ENCODE assay signal across 8 cellular contexts in genomic region chr15:30471366-30471749, GRCh38. TPM values are rescaled to one million over a fixed set of nuclear protein-coding genes. Genes with fewer than 3 reads are reported as not detected.
A peak's percentile ranks its signal among the peaks of the same experiment; 100 is the strongest.
DNase-seq lines count a peak whose midpoint lies in the region; ATAC-seq and TF ChIP-seq lines count a peak whose summit lies in the region.
"Not testable (repeated sequence)": the region's sequence is repeated elsewhere in the genome, so short reads cannot be mapped to it uniquely, and the experiment has no call there.

No MANE protein-coding gene starts in this region.

- not testable (repeated sequence) for H3K27me3 ChIP-seq in RWPE2 (ENCODE audit: insufficient read depth, poor library complexity, severe bottlenecking); body of pancreas; heart left ventricle; skeletal muscle satellite cell (ENCODE audit: control insufficient read depth, insufficient read depth, low read length)

- TF ChIP-seq CTCF in HFF-Myc (IDR thresholded peaks at IDR 0.05; ENCODE audit: low read depth, low read length, missing control alignments); RWPE2 (IDR thresholded peaks at IDR 0.05; ENCODE audit: poor library complexity, severe bottlenecking); body of pancreas (IDR thresholded peaks at IDR 0.05); heart left ventricle (IDR thresholded peaks at IDR 0.05): not testable (repeated sequence)

- ATAC-seq in GM18868 (IDR thresholded peaks at IDR 0.05; ENCODE audit: unreplicated experiment) (peak; percentile 4), RWPE2 (ENCODE audit: low read depth) (peak; percentile 50), heart left ventricle (peak in 2 of 4 donors; percentile 16 to 50)
- not testable (repeated sequence) for ATAC-seq in body of pancreas

- H3K4me2 ChIP-seq in skeletal muscle satellite cell (ENCODE audit: low read length) = not testable (repeated sequence)

- not testable (repeated sequence) for DNase-seq in HFF-Myc (ENCODE audit: extremely low read depth, low read depth); RWPE2 (ENCODE audit: low spot score); body of pancreas; heart left ventricle

- TF ChIP-seq POLR2A in body of pancreas (IDR thresholded peaks at IDR 0.05); heart left ventricle (IDR thresholded peaks at IDR 0.05): not testable (repeated sequence)

- intact Hi-C loops in body of pancreas (cut with DNase I); heart left ventricle (cut with DNase I): not testable (repeated sequence)

- not testable (repeated sequence) for H3K27ac ChIP-seq in RWPE2 (ENCODE audit: poor library complexity, severe bottlenecking); mesodermal cell (ENCODE audit: low read depth, low read length, severe bottlenecking); urinary bladder (ENCODE audit: low read depth)
- H3K27ac ChIP-seq in body of pancreas (peak overlapping the region; percentile 40 to 80 (median 76)), heart left ventricle (peak overlapping the region in 9 of 12 donors; percentile 46 to 82 (median 67))

- not testable (repeated sequence) for H3K36me3 ChIP-seq in RWPE2 (ENCODE audit: low read depth); body of pancreas (replicated peaks in 1 of 2; ENCODE audit: insufficient read depth in 1 of 2, low read depth in 2 of 2); heart left ventricle; mesodermal cell (ENCODE audit: control insufficient read depth, insufficient read depth, low read length); skeletal muscle satellite cell (ENCODE audit: insufficient read depth, low read length); urinary bladder (ENCODE audit: insufficient read depth)

- not testable (repeated sequence) for H3K4me1 ChIP-seq in RWPE2 (ENCODE audit: insufficient read depth, poor library complexity, severe bottlenecking); body of pancreas; heart left ventricle; mesodermal cell (ENCODE audit: control insufficient read depth, insufficient read depth, low read length, poor library complexity, severe bottlenecking); skeletal muscle satellite cell (ENCODE audit: control insufficient read depth, insufficient read depth, low read length); urinary bladder (ENCODE audit: insufficient read depth)

- no CpG with 5 or more reads among the region's 34 CpGs for WGBS in body of pancreas, 2 donors
- no CpG with 5 or more reads among the region's 34 CpGs for WGBS in heart left ventricle, 4 donors
- WGBS in mesodermal cell (ENCODE audit: insufficient coverage in 2 of 2), 2 experiments = no CpG with 5 or more reads among the region's 34 CpGs
- WGBS in urinary bladder = no CpG with 5 or more reads among the region's 34 CpGs

- not testable (repeated sequence) for H3K9me3 ChIP-seq in RWPE2 (ENCODE audit: severe bottlenecking); body of pancreas; heart left ventricle; mesodermal cell (ENCODE audit: control insufficient read depth, low read length); skeletal muscle satellite cell (replicated peaks; ENCODE audit: low read length)

- not testable (repeated sequence) for H3K9ac ChIP-seq in skeletal muscle satellite cell (ENCODE audit: low read depth, low read length)

- H3K4me3 ChIP-seq in HFF-Myc (replicated peaks; ENCODE audit: low read depth, low read length) = peak overlapping the region; percentile 15; the same call in 1 of the 2 replicates
- peak overlapping the region; percentile 33 for H3K4me3 ChIP-seq in RWPE2 (ENCODE audit: severe bottlenecking)
- H3K4me3 ChIP-seq in body of pancreas = not testable (repeated sequence)
- H3K4me3 ChIP-seq in heart left ventricle = peak overlapping the region in 11 of 12 donors; percentile 34 to 68 (median 58)
- peak overlapping the region; percentile 22 for H3K4me3 ChIP-seq in mesodermal cell (ENCODE audit: extremely low read depth, insufficient read depth, low read length, poor library complexity, severe bottlenecking)
- H3K4me3 ChIP-seq in skeletal muscle satellite cell (ENCODE audit: low read length) = peak overlapping the region; percentile 51
- peak overlapping the region; percentile 25 for H3K4me3 ChIP-seq in urinary bladder (ENCODE audit: low read depth, low read length)

RNA-seq across cellular contexts. Expression of gene GOLGA8R, which starts 57.3 kb away (rescaled TPM):
- total RNA-seq in body of pancreas = 1 to 10 TPM; 6.2 to 6.6 TPM
- 1 to 10 TPM; 1.1 to 4.9 (median 1.9) TPM for total RNA-seq in heart left ventricle
- 1 to 10 TPM in 1 of 2 donors, under 1 TPM in 1; 0.76 to 3.2 TPM for polyA plus RNA-seq in heart left ventricle
- 0.33 TPM for polyA plus RNA-seq in mesodermal cell (2013, experiment 1 of 2)
- polyA plus RNA-seq in mesodermal cell (2013, experiment 2 of 2) = not detected
- total RNA-seq in skeletal muscle satellite cell (2012; rRNA removed) = 1.5 and 1.8 TPM in 2 replicates
- total RNA-seq in urinary bladder = 5.3 TPM
- polyA plus RNA-seq in urinary bladder = 1.2 TPM
